ENCODE assay signal across 8 cellular contexts in the genomic region with DNA sequence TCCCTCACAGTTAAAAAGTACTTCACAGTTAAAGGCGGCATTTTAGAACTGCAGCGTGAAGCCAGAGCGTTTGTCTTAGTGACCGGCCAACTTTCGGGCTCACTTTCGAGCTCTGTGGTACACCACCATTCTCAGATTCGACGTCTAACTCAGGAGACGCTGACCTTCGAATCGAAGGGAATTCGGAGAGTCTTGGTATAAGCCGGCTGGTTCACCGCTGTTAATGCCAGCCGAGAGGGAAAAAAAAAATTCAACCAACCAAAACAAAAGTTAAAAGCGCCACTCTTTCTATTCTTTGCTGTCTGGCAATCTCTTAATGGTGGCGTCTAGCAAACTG. TPM values are rescaled to one million over a fixed set of nuclear protein-coding genes. Genes with fewer than 3 reads are reported as not detected.
A peak's percentile ranks its signal among the peaks of the same experiment; 100 is the strongest.
DNase-seq lines count a peak whose midpoint lies in the region; ATAC-seq lines count a peak whose summit lies in the region.

No MANE protein-coding gene starts in this region.

- intact Hi-C loops in Right ventricle myocardium superior (cut with DNase I): no loop called here

- peak; percentile 54 for ATAC-seq in HG02870 (IDR thresholded peaks at IDR 0.05; ENCODE audit: unreplicated experiment)
- no peak for ATAC-seq in T-helper 17 cell
- peak; percentile 21 for ATAC-seq in Right ventricle myocardium superior (ENCODE audit: poor library complexity)

- peaks cover 13% of the 10 kb centered on the region for H3K27me3 Mint-ChIP-seq in activated T-cell treated with anti-CD3 and anti-CD28 coated beads, Interleukin-2, amount 50 U/mL, for 24 hours
- H3K27me3 Mint-ChIP-seq in T-helper 17 cell: no peaks in the 10 kb centered on the region

- peak overlapping the region; percentile 76 for H3K27ac Mint-ChIP-seq in activated T-cell treated with anti-CD3 and anti-CD28 coated beads, Interleukin-2, amount 50 U/mL, for 24 hours
- H3K27ac Mint-ChIP-seq in T-helper 17 cell: peak overlapping the region; percentile 69

- H3K4me3 ChIP-seq in skeletal muscle cell (ENCODE audit: low read depth, low read length): peak overlapping the region; percentile 78

- no peaks in the 10 kb centered on the region for H3K9me3 Mint-ChIP-seq in activated T-cell treated with anti-CD3 and anti-CD28 coated beads, Interleukin-2, amount 50 U/mL, for 24 hours

- peaks cover 26% of the 10 kb centered on the region for H3K4me1 Mint-ChIP-seq in activated T-cell treated with anti-CD3 and anti-CD28 coated beads, Interleukin-2, amount 50 U/mL, for 24 hours (ENCODE audit: low read depth)
- H3K4me1 Mint-ChIP-seq in T-helper 17 cell: peaks cover 23% of the 10 kb centered on the region

- DNase-seq in activated T-cell treated with anti-CD3 and anti-CD28 coated beads, Interleukin-2, amount 50 U/mL, for 24 hours: no peak
- DNase-seq in activated T-cell treated with anti-CD3 and anti-CD28 coated beads for 4 hours (no peak), T-helper 17 cell (no peak), Right ventricle myocardium superior (no peak), skeletal muscle cell (ENCODE audit: low read depth) (no peak), NCI-H2107 treated with DMSO at 0.1 percent for 48 hours (lab: John Stamatoyannopoulos, UW; ENCODE audit: unreplicated experiment) (no peak), kidney glomerular epithelial cell (lab: John Stamatoyannopoulos, UW) (no peak)

- no peaks in the 10 kb centered on the region for H3K9me3 ChIP-seq in T-helper 17 cell (ENCODE audit: control insufficient read depth, low read length, poor library complexity, severe bottlenecking)

- H3K4me3 Mint-ChIP-seq in activated T-cell treated with anti-CD3 and anti-CD28 coated beads, Interleukin-2, amount 50 U/mL, for 24 hours: peak overlapping the region; percentile 80
- peak overlapping the region; percentile 90 for H3K4me3 Mint-ChIP-seq in T-helper 17 cell

- H3K36me3 Mint-ChIP-seq in activated T-cell treated with anti-CD3 and anti-CD28 coated beads, Interleukin-2, amount 50 U/mL, for 24 hours (ENCODE audit: low read depth): no peaks in the 10 kb centered on the region
- H3K36me3 Mint-ChIP-seq in T-helper 17 cell (ENCODE audit: low read depth): no peaks in the 10 kb centered on the region

RNA-seq across cellular contexts. Expression of gene SNX24, which starts 0.5 kb away (rescaled TPM):
- 1 to 10 TPM; 7.3 to 7.7 TPM for total RNA-seq in T-helper 17 cell
- total RNA-seq in Right ventricle myocardium superior: 13.1 TPM
